ENCODE assay signal across 1 cellular context in genomic region chrX:155881158-155881993, GRCh38.
TF ChIP-seq lines count a peak whose summit lies in the region.

Gene VAMP7, plus strand, starts transcription at chrX:155881345. Its CDS starts 8,122 bp downstream, at chrX:155889467.

TF ChIP-seq in GM12878, 131 proteins besides CTCF, POLR2A, EP300 and RAD21 (continued from another document):
- TF ChIP-seq ZBTB40 (IDR thresholded peaks at IDR 0.05; ENCODE audit: borderline replicate concordance), result peak; percentile 77
- TF ChIP-seq NBN (IDR thresholded peaks at IDR 0.05), result peak; percentile 58; the same call in 1 of the 2 replicates
- TF ChIP-seq CREB1 (IDR thresholded peaks at IDR 0.05; ENCODE audit: low read depth), result peak; percentile 71
- TF ChIP-seq BHLHE40 (IDR thresholded peaks at IDR 0.05; ENCODE audit: borderline replicate concordance in 1 of 2, low read depth in 2 of 2, low read length in 1 of 2), result peak in 1 of 2 experiments; percentile 41; a peak in 1 of 4 replicates
- no peak for TF ChIP-seq SIN3A (IDR thresholded peaks at IDR 0.05; ENCODE audit: low read depth, low read length)
- no peak for TF ChIP-seq NR2C2 (IDR thresholded peaks at IDR 0.05; ENCODE audit: borderline replicate concordance, control insufficient read depth, insufficient read length, low read depth)
- TF ChIP-seq SREBF2 (IDR thresholded peaks at IDR 0.05; ENCODE audit: low read length), result peak; percentile 71
- TF ChIP-seq ZNF207 (IDR thresholded peaks at IDR 0.05; ENCODE audit: borderline replicate concordance), result 0 out of 2 replicates have a peak, but pooled peaks have one; percentile 39
- TF ChIP-seq MTA2 (IDR thresholded peaks at IDR 0.05; ENCODE audit: low read depth), result no peak
- peak; percentile 80 for TF ChIP-seq POLR2AphosphoS5 (IDR thresholded peaks at IDR 0.05; ENCODE audit: low read length)
- peak; percentile 61; the same call in 1 of the 2 replicates for TF ChIP-seq PML (IDR thresholded peaks at IDR 0.05; ENCODE audit: low read length)
- TF ChIP-seq CEBPB (IDR thresholded peaks at IDR 0.05; ENCODE audit: borderline replicate concordance in 1 of 2, low read depth in 2 of 2, low read length in 2 of 2), result no peak
- TF ChIP-seq MEF2A (IDR thresholded peaks at IDR 0.05; ENCODE audit: insufficient read depth, low read depth, low read length), result no peak
- peak; percentile 62 for TF ChIP-seq E4F1 (IDR thresholded peaks at IDR 0.05; ENCODE audit: borderline replicate concordance, partially characterized antibody)
- peak; percentile 52; the same call in 1 of the 2 replicates for TF ChIP-seq JUND (IDR thresholded peaks at IDR 0.05; ENCODE audit: low read depth, low read length)
- TF ChIP-seq GABPA (IDR thresholded peaks at IDR 0.05; ENCODE audit: low read depth), result peak; percentile 76
- peak; percentile 89 for TF ChIP-seq IKZF1 (conservative IDR thresholded peaks at IDR 0.05)
- TF ChIP-seq RFX5 (IDR thresholded peaks at IDR 0.05; ENCODE audit: low read depth, low read length), result no peak
- TF ChIP-seq TARDBP (IDR thresholded peaks at IDR 0.05; ENCODE audit: borderline replicate concordance), result peak; percentile 79; the same call in 1 of the 2 replicates
- peak; percentile 61 for TF ChIP-seq YY1 (IDR thresholded peaks at IDR 0.05; ENCODE audit: low read depth, low read length)
- TF ChIP-seq FOXK2 (IDR thresholded peaks at IDR 0.05), result no peak
- TF ChIP-seq CBFB (IDR thresholded peaks at IDR 0.05; ENCODE audit: low read depth), result peak; percentile 53; the same call in 1 of the 2 replicates
- TF ChIP-seq MXI1 (IDR thresholded peaks at IDR 0.05; ENCODE audit: low read depth, low read length), result 0 out of 2 replicates have a peak, but pooled peaks have one; percentile 16
- peak; percentile 95 for TF ChIP-seq ATF7 (IDR thresholded peaks at IDR 0.05; ENCODE audit: low read depth)
- TF ChIP-seq TCF12 (IDR thresholded peaks at IDR 0.05; ENCODE audit: low read depth, low read length), result peak; percentile 26; the same call in 1 of the 2 replicates
- TF ChIP-seq HDGF (IDR thresholded peaks at IDR 0.05), result peak; percentile 71; the same call in 1 of the 2 replicates
- TF ChIP-seq ZNF384 (IDR thresholded peaks at IDR 0.05; ENCODE audit: borderline replicate concordance, low read depth, low read length), result no peak
- TF ChIP-seq SP1 (IDR thresholded peaks at IDR 0.05; ENCODE audit: low read depth, low read length), result peak; percentile 54
- peak; percentile 65 for TF ChIP-seq NR2C1 (IDR thresholded peaks at IDR 0.05)
- TF ChIP-seq SIX5 (IDR thresholded peaks at IDR 0.05; ENCODE audit: low read depth, low read length, severe bottlenecking), result peak; percentile 87
- no peak for TF ChIP-seq BCL3 (IDR thresholded peaks at IDR 0.05; ENCODE audit: borderline replicate concordance, insufficient read depth, low read depth, low read length, poor library complexity, severe bottlenecking)
